1 cellular context compared by ENCODE assay signal in genomic region chr16:85707528-85708095, GRCh38.
TF ChIP-seq lines count a peak whose summit lies in the region.

No MANE protein-coding gene starts in this region.

TF ChIP-seq in GM23338, 12 proteins besides CTCF, POLR2A, EP300 and RAD21 (continued from another document):
- TF ChIP-seq ZNF462 (CRISPR knock-in tag; IDR thresholded peaks at IDR 0.05) = no peak
- no peak for TF ChIP-seq ZNF331 (CRISPR knock-in tag; IDR thresholded peaks at IDR 0.05; ENCODE audit: low read depth)
- no peak for TF ChIP-seq POLR2AphosphoS5 (IDR thresholded peaks at IDR 0.05; ENCODE audit: low read depth)
- TF ChIP-seq STAT1 (IDR thresholded peaks at IDR 0.05; ENCODE audit: unreplicated experiment) = no peak
- TF ChIP-seq EZH2 (IDR thresholded peaks at IDR 0.05; ENCODE audit: low read depth, unreplicated experiment) = no peak
- no peak for TF ChIP-seq ZNF114 (CRISPR knock-in tag; IDR thresholded peaks at IDR 0.05)
